ENCODE assay signal across 11 cellular contexts in genomic region chr3:151183253-151183652, GRCh38. TPM values are rescaled to one million over a fixed set of nuclear protein-coding genes. Genes with fewer than 3 reads are reported as not detected.
DNase-seq lines count a peak whose midpoint lies in the region; ATAC-seq lines count a peak whose summit lies in the region.
"Had no signal": no experiment of that assay in that cellular context is flagged by ENCODE, and none has a peak within 500 bp of the region (broad histone marks: within the 10 kb centered on the region; RNA-seq: fewer than 3 reads in every experiment).

No MANE protein-coding gene starts in this region.

- peak overlapping the region; percentile 49 for H3K4me3 Mint-ChIP-seq in activated T-cell treated with anti-CD3 and anti-CD28 coated beads, Interleukin-2, amount 50 U/mL, for 4 hours
- H3K4me3 Mint-ChIP-seq in activated T-helper 17 cell treated with anti-CD3 and anti-CD28 coated beads, Interleukin-2, amount 50 U/mL, for 72 hours, result peak overlapping the region; percentile 82
- H3K4me3 Mint-ChIP-seq in stimulated activated naive CD8-positive, alpha-beta T cell treated with anti-CD3 and anti-CD28 coated beads, Interleukin-15, amount 100 ng/mL, for 72 hours, result peak overlapping the region; percentile 69 to 79
- H3K4me3 Mint-ChIP-seq: H9 had no signal

- peak overlapping the region; percentile 84 for H3K27ac Mint-ChIP-seq in activated T-helper 17 cell treated with anti-CD3 and anti-CD28 coated beads, Interleukin-2, amount 50 U/mL, for 72 hours
- H3K27ac Mint-ChIP-seq in stimulated activated naive CD8-positive, alpha-beta T cell treated with anti-CD3 and anti-CD28 coated beads, Interleukin-15, amount 100 ng/mL, for 72 hours, result peak overlapping the region; percentile 21 to 88

- no peaks in the 10 kb centered on the region for H3K27me3 Mint-ChIP-seq in activated T-cell treated with anti-CD3 and anti-CD28 coated beads, Interleukin-2, amount 50 U/mL, for 4 hours (ENCODE audit: low read depth)
- H3K27me3 Mint-ChIP-seq in activated T-helper 17 cell treated with anti-CD3 and anti-CD28 coated beads, Interleukin-2, amount 50 U/mL, for 72 hours, result no peaks in the 10 kb centered on the region
- H3K27me3 Mint-ChIP-seq in stimulated activated naive CD8-positive, alpha-beta T cell treated with anti-CD3 and anti-CD28 coated beads, Interleukin-15, amount 100 ng/mL, for 72 hours, result no peaks in the 10 kb centered on the region

- no peaks in the 10 kb centered on the region for H3K36me3 Mint-ChIP-seq in activated T-cell treated with anti-CD3 and anti-CD28 coated beads, Interleukin-2, amount 50 U/mL, for 4 hours (ENCODE audit: insufficient read depth)
- H3K36me3 Mint-ChIP-seq in activated T-helper 17 cell treated with anti-CD3 and anti-CD28 coated beads, Interleukin-2, amount 50 U/mL, for 72 hours (ENCODE audit: low read depth), result no peaks in the 10 kb centered on the region

- H3K9me3 Mint-ChIP-seq in activated T-cell treated with anti-CD3 and anti-CD28 coated beads, Interleukin-2, amount 50 U/mL, for 4 hours, result no peaks in the 10 kb centered on the region
- H3K9me3 Mint-ChIP-seq in activated T-helper 17 cell treated with anti-CD3 and anti-CD28 coated beads, Interleukin-2, amount 50 U/mL, for 72 hours, result no peaks in the 10 kb centered on the region
- no peaks in the 10 kb centered on the region for H3K9me3 Mint-ChIP-seq in stimulated activated naive CD8-positive, alpha-beta T cell treated with anti-CD3 and anti-CD28 coated beads, Interleukin-15, amount 100 ng/mL, for 72 hours
- H3K9me3 Mint-ChIP-seq: H9 had no signal

- peak; percentile 35 to 44 for ATAC-seq in activated T-cell treated with anti-CD3 and anti-CD28 coated beads, Interleukin-2, amount 50 U/mL, for 4 hours
- ATAC-seq in activated T-helper 17 cell treated with anti-CD3 and anti-CD28 coated beads, Interleukin-2, amount 50 U/mL, for 72 hours (replicated peaks), result peak; percentile 82
- ATAC-seq in stimulated activated naive CD8-positive, alpha-beta T cell treated with anti-CD3 and anti-CD28 coated beads, Interleukin-15, amount 100 ng/mL, for 72 hours, result peak; percentile 65
- no peak for ATAC-seq in GM18873 (IDR thresholded peaks at IDR 0.05; ENCODE audit: low FRiP score, unreplicated experiment)

- no peak for DNase-seq in activated T-cell treated with anti-CD3 and anti-CD28 coated beads, Interleukin-2, amount 50 U/mL, for 4 hours
- no peak for DNase-seq in activated T-cell treated with anti-CD3 and anti-CD28 coated beads, Interleukin-2, amount 50 U/mL, for 48 hours
- DNase-seq in iris pigment epithelial cell (ENCODE audit: low read depth) (peak; percentile 12), cardiac septum (ENCODE audit: low spot score) (no peak), GM19240 (ENCODE audit: insufficient read length, low spot score) (no peak)
- DNase-seq in stimulated activated naive CD8-positive, alpha-beta T cell treated with anti-CD3 and anti-CD28 coated beads, Interleukin-15, amount 100 ng/mL, for 72 hours, result no peak
- DNase-seq: H9, NCI-H1694 treated with DMSO at 0.1 percent for 48 hours, NCI-H510A treated with DMSO at 0.1 percent for 48 hours had no signal

- intact Hi-C loops in cardiac septum (cut with DNase I), result no loop called here

- H3K4me1 Mint-ChIP-seq in activated T-cell treated with anti-CD3 and anti-CD28 coated beads, Interleukin-2, amount 50 U/mL, for 4 hours (ENCODE audit: low read depth), result peaks cover 36% of the 10 kb centered on the region
- H3K4me1 Mint-ChIP-seq in activated T-helper 17 cell treated with anti-CD3 and anti-CD28 coated beads, Interleukin-2, amount 50 U/mL, for 72 hours, result peaks cover 32% of the 10 kb centered on the region
- H3K4me1 Mint-ChIP-seq in stimulated activated naive CD8-positive, alpha-beta T cell treated with anti-CD3 and anti-CD28 coated beads, Interleukin-15, amount 100 ng/mL, for 72 hours, result peaks cover 36% of the 10 kb centered on the region

RNA-seq across cellular contexts. Expression of gene GPR171, which starts 19.8 kb away (rescaled TPM):
- total RNA-seq in activated T-cell treated with anti-CD3 and anti-CD28 coated beads, Interleukin-2, amount 50 U/mL, for 4 hours, result 10 to 100 TPM; 72.2 to 85.8 (median 75.3) TPM
- 100 to 1,000 TPM; 108 to 131 TPM for total RNA-seq in activated T-helper 17 cell treated with anti-CD3 and anti-CD28 coated beads, Interleukin-2, amount 50 U/mL, for 72 hours
- total RNA-seq in cardiac septum, result 0.32 TPM
- total RNA-seq: H9 had no signal

Comparison
In these comparisons a context has a peak if more than half of its experiments do, and no peak if none do; other contexts are left out.
1. RNA of gene GPR171, which starts 19.8 kb away (total RNA-seq): 108 to 131 TPM in activated T-helper 17 cell treated with anti-CD3 and anti-CD28 coated beads, Interleukin-2, amount 50 U/mL, for 72 hours and 72.2 to 85.8 TPM in activated T-cell treated with anti-CD3 and anti-CD28 coated beads, Interleukin-2, amount 50 U/mL, for 4 hours; 0.32 TPM in cardiac septum (single experiment); every median in the first group is over 10 times any median in the second.
2. Peak in every context shown above with its lines, with median percentiles within 50 percentile points of each other: H3K4me3 Mint-ChIP-seq.